Comparison of ENCODE assay signal across 8 cellular contexts in genomic region chr5:30879887-30880286, GRCh38.
"Had no signal": no experiment of that assay in that cellular context is flagged by ENCODE, and none has a peak within 500 bp of the region (broad histone marks: within the 10 kb centered on the region; RNA-seq: fewer than 3 reads in every experiment).

No MANE protein-coding gene starts in this region.

- H3K4me3 ChIP-seq: GM12878 had no signal

- FAIRE-seq: G401.6, GM12878, GM12891, GM12892, GM18507, GM19239 had no signal

- DNase-seq: GDM1, GF-D8 had no signal
